ENCODE assay signal across 8 cellular contexts in genomic region chr4:183443609-183444148, GRCh38. TPM values are rescaled to one million over a fixed set of nuclear protein-coding genes. Genes with fewer than 3 reads are reported as not detected.
DNase-seq lines count a peak whose midpoint lies in the region; ATAC-seq lines count a peak whose summit lies in the region.

No MANE protein-coding gene starts in this region.

- peak; percentile 31 for ATAC-seq in HG02973 (IDR thresholded peaks at IDR 0.05; ENCODE audit: unreplicated experiment)
- peak; percentile 18 for ATAC-seq in central memory CD8-positive, alpha-beta T cell (replicated peaks; ENCODE audit: extremely low read depth, poor library complexity, severe bottlenecking)
- no peak for ATAC-seq in memory B cell (ENCODE audit: low read depth)
- no peak for ATAC-seq in GM21423 (IDR thresholded peaks at IDR 0.05; ENCODE audit: unreplicated experiment)

- H3K9me3 Mint-ChIP-seq in CD8-positive, alpha-beta memory T cell = no peaks in the 10 kb centered on the region
- H3K9me3 Mint-ChIP-seq in central memory CD8-positive, alpha-beta T cell = no peaks in the 10 kb centered on the region
- no peaks in the 10 kb centered on the region for H3K9me3 Mint-ChIP-seq in memory B cell

- no peaks in the 10 kb centered on the region for H3K9me3 ChIP-seq in CD8-positive, alpha-beta memory T cell (ENCODE audit: low read length)

- peaks cover 36 to 50% (median 43%) of the 10 kb centered on the region in 3 donors for H3K4me1 Mint-ChIP-seq in CD8-positive, alpha-beta memory T cell
- H3K4me1 Mint-ChIP-seq in central memory CD8-positive, alpha-beta T cell = peaks cover 31% of the 10 kb centered on the region
- H3K4me1 Mint-ChIP-seq in memory B cell = peaks cover 23% of the 10 kb centered on the region

- H3K36me3 Mint-ChIP-seq in CD8-positive, alpha-beta memory T cell = peaks cover 4 to 44% (median 7%) of the 10 kb centered on the region in 3 donors
- H3K36me3 Mint-ChIP-seq in central memory CD8-positive, alpha-beta T cell (ENCODE audit: insufficient read depth) = peaks cover 39% of the 10 kb centered on the region
- peaks cover 12% of the 10 kb centered on the region for H3K36me3 Mint-ChIP-seq in memory B cell

- DNase-seq in CD8-positive, alpha-beta memory T cell = no peak
- DNase-seq in SK-N-DZ (ENCODE audit: low spot score) = peak; percentile 82
- DNase-seq in central memory CD8-positive, alpha-beta T cell (ENCODE audit: low spot score in 2 of 2) = no peak
- no peak for DNase-seq in memory B cell (ENCODE audit: low spot score in 2 of 2)
- DNase-seq in stimulated activated CD8-positive, alpha-beta memory T cell treated with anti-CD3 and anti-CD28 coated beads, Interleukin-7, amount 100 ng/mL, for 24 hours (ENCODE audit: low read depth) = peak; percentile 12
- no peak for DNase-seq in HuH-7 (ENCODE audit: low spot score)

- peaks cover 16% of the 10 kb centered on the region for H3K36me3 ChIP-seq in CD8-positive, alpha-beta memory T cell (ENCODE audit: insufficient read depth, low read length)

- peak overlapping the region; percentile 89 for H3K27ac ChIP-seq in CD8-positive, alpha-beta memory T cell (ENCODE audit: low read depth, low read length)

- peak overlapping the region; percentile 95 to 100 (median 96) for H3K4me3 Mint-ChIP-seq in CD8-positive, alpha-beta memory T cell
- peak overlapping the region; percentile 94 for H3K4me3 Mint-ChIP-seq in central memory CD8-positive, alpha-beta T cell
- H3K4me3 Mint-ChIP-seq in memory B cell = peak overlapping the region; percentile 88

- H3K27me3 ChIP-seq in CD8-positive, alpha-beta memory T cell (ENCODE audit: insufficient read depth, low read length, poor library complexity, severe bottlenecking) = no peaks in the 10 kb centered on the region

- H3K27ac Mint-ChIP-seq in CD8-positive, alpha-beta memory T cell = peak overlapping the region; percentile 94 to 100 (median 98)
- peak overlapping the region; percentile 97 for H3K27ac Mint-ChIP-seq in central memory CD8-positive, alpha-beta T cell (ENCODE audit: low read depth)
- H3K27ac Mint-ChIP-seq in memory B cell = peak overlapping the region; percentile 96

- CTCF ChIA-PET in CD8-positive, alpha-beta memory T cell (lab: Charles Lee) = interaction anchor here (0.8 to 2.0 kb wide), 5 partner anchors 12 to 60 kb away, joined by 3 to 12 read pairs (median 5); no protein-coding TSS in a partner anchor

- H3K4me1 ChIP-seq in CD8-positive, alpha-beta memory T cell (ENCODE audit: insufficient read depth, low read length) = peaks cover 41% of the 10 kb centered on the region

- H3K27me3 Mint-ChIP-seq in CD8-positive, alpha-beta memory T cell = no peaks in the 10 kb centered on the region
- no peaks in the 10 kb centered on the region for H3K27me3 Mint-ChIP-seq in central memory CD8-positive, alpha-beta T cell
- H3K27me3 Mint-ChIP-seq in memory B cell = no peaks in the 10 kb centered on the region

- H3K4me3 ChIP-seq in CD8-positive, alpha-beta memory T cell (ENCODE audit: low read length) = peak overlapping the region; percentile 83

- POLR2A ChIA-PET in CD8-positive, alpha-beta memory T cell (lab: Charles Lee) = interaction anchor here (0.5 to 2.8 kb wide), 8 partner anchors 13 to 1291 kb away, joined by 3 to 38 read pairs (median 4); partner anchors contain the start of genes CENPU and ING2

RNA-seq across cellular contexts. Expression of gene CDKN2AIP, which starts 0.8 kb away (rescaled TPM):
- total RNA-seq in CD8-positive, alpha-beta memory T cell = 10 to 100 TPM; 29.4 to 30.1 TPM
- 35.3 TPM for polyA plus RNA-seq in CD8-positive, alpha-beta memory T cell
- 20.7 and 29.7 TPM in 2 replicates for polyA plus RNA-seq in SK-N-DZ (2014; cell fraction: cytosol; rRNA removed)
- 23.2 and 23.8 TPM in 2 replicates for polyA plus RNA-seq in SK-N-DZ (2014; cell fraction: nucleus; rRNA removed)

Comparison
In these comparisons a context has a peak if more than half of its experiments do, and no peak if none do; other contexts are left out.
1. DNase-seq: peak in SK-N-DZ (single experiment) and stimulated activated CD8-positive, alpha-beta memory T cell treated with anti-CD3 and anti-CD28 coated beads, Interleukin-7, amount 100 ng/mL, for 24 hours (single experiment); none in CD8-positive, alpha-beta memory T cell (0 of 5), central memory CD8-positive, alpha-beta T cell (0 of 2), memory B cell (0 of 2) and HuH-7 (single experiment).
2. ATAC-seq: peak in HG02973 (single experiment) and central memory CD8-positive, alpha-beta T cell (single experiment); none in memory B cell (single experiment) and GM21423 (single experiment).
3. Peak in every context shown above with its lines, with median percentiles within 50 percentile points of each other: H3K27ac Mint-ChIP-seq and H3K4me3 Mint-ChIP-seq.